12 cellular contexts compared by ENCODE assay signal in genomic region chr19:8352134-8352827, GRCh38. TPM values are rescaled to one million over a fixed set of nuclear protein-coding genes. Genes with fewer than 3 reads are reported as not detected.
DNase-seq lines count a peak whose midpoint lies in the region; ATAC-seq and TF ChIP-seq lines count a peak whose summit lies in the region.
"Had no signal": no experiment of that assay in that cellular context is flagged by ENCODE, and none has a peak within 500 bp of the region (broad histone marks: within the 10 kb centered on the region; RNA-seq: fewer than 3 reads in every experiment).

No MANE protein-coding gene starts in this region.

- CTCF ChIA-PET in activated CD4-positive, alpha-beta T cell treated with anti-CD3 and anti-CD28 coated beads for 36 hours (lab: Charles Lee) = interaction anchor here (0.6 to 3.8 kb wide), 10 partner anchors 9 to 229 kb away, joined by 3 to 37 read pairs (median 8); partner anchors contain the start of genes ANGPTL4 and KANK3

- no peaks in the 10 kb centered on the region for H3K27me3 ChIP-seq in Peyer's patch

- H3K4me1 ChIP-seq in Peyer's patch = peaks cover 0 to 9% (median 0%) of the 10 kb centered on the region in 4 donors

- H3K27ac ChIP-seq in Peyer's patch = no peak overlapping the region
- H3K27ac ChIP-seq: skin epidermis had no signal

- no peaks in the 10 kb centered on the region for H3K36me3 Mint-ChIP-seq in osteocyte (ENCODE audit: unreplicated experiment)
- H3K36me3 Mint-ChIP-seq in activated CD4-positive, alpha-beta T cell treated with anti-CD3 and anti-CD28 coated beads for 36 hours (ENCODE audit: low read depth) = no peaks in the 10 kb centered on the region
- H3K36me3 Mint-ChIP-seq: activated naive CD8-positive, alpha-beta T cell had no signal

- no peaks in the 10 kb centered on the region for H3K9me3 ChIP-seq in Peyer's patch

- H3K36me3 ChIP-seq in Peyer's patch = no peaks in the 10 kb centered on the region

- no peak for ATAC-seq in activated CD4-positive, alpha-beta T cell treated with anti-CD3 and anti-CD28 coated beads for 36 hours

- POLR2A ChIA-PET in activated CD4-positive, alpha-beta T cell treated with anti-CD3 and anti-CD28 coated beads for 36 hours (lab: Charles Lee) = interaction anchor here (0.6 kb wide), 1 partner anchor 429 kb away, joined by 6 read pairs; no protein-coding TSS in a partner anchor

- peak overlapping the region; percentile 56 for H3K4me3 Mint-ChIP-seq in osteocyte (ENCODE audit: unreplicated experiment)
- no peak overlapping the region for H3K4me3 Mint-ChIP-seq in activated CD4-positive, alpha-beta T cell treated with anti-CD3 and anti-CD28 coated beads for 36 hours
- H3K4me3 Mint-ChIP-seq: activated naive CD8-positive, alpha-beta T cell had no signal

- peak overlapping the region; percentile 8 for H3K4me3 ChIP-seq in epithelial cell of esophagus (ENCODE audit: low read length)
- H3K4me3 ChIP-seq in Peyer's patch = no peak overlapping the region
- H3K4me3 ChIP-seq: skin epidermis had no signal

- H3K9me3 Mint-ChIP-seq in osteocyte (ENCODE audit: unreplicated experiment) = peaks cover 4% of the 10 kb centered on the region
- H3K9me3 Mint-ChIP-seq in activated CD4-positive, alpha-beta T cell treated with anti-CD3 and anti-CD28 coated beads for 36 hours (ENCODE audit: low read depth) = no peaks in the 10 kb centered on the region

- H3K4me1 Mint-ChIP-seq in osteocyte (ENCODE audit: unreplicated experiment) = peaks cover 53% of the 10 kb centered on the region
- peaks cover 6% of the 10 kb centered on the region for H3K4me1 Mint-ChIP-seq in activated CD4-positive, alpha-beta T cell treated with anti-CD3 and anti-CD28 coated beads for 36 hours

- TF ChIP-seq POLR2A in Peyer's patch (IDR thresholded peaks at IDR 0.05) = no peak

- TF ChIP-seq CTCF in epithelial cell of esophagus (IDR thresholded peaks at IDR 0.05; ENCODE audit: insufficient read depth, low read depth, low read length, missing control alignments) (no peak), osteocyte (IDR thresholded peaks at IDR 0.05) (no peak), Peyer's patch (IDR thresholded peaks at IDR 0.05) (no peak)

- DNase-seq in CD1c-positive myeloid dendritic cell (ENCODE audit: extremely low spot score) = peak; percentile 36
- peak; percentile 16 for DNase-seq in NCI-H2171 (lab: John Stamatoyannopoulos, UW)
- DNase-seq in epithelial cell of esophagus (ENCODE audit: low read depth) = no peak
- DNase-seq in osteocyte (ENCODE audit: extremely low spot score, unreplicated experiment) = no peak
- DNase-seq in C1 segment of cervical spinal cord (lab: John Stamatoyannopoulos, UW) = no peak
- no peak for DNase-seq in Peyer's patch
- no peak for DNase-seq in NCI-H446 (lab: John Stamatoyannopoulos, UW)
- no peak for DNase-seq in activated CD4-positive, alpha-beta T cell treated with anti-CD3 and anti-CD28 coated beads for 36 hours
- DNase-seq: activated CD4-positive, CD25-positive, alpha-beta regulatory T cell treated with anti-CD3 and anti-CD28 coated beads, Interleukin-2, amount 50 U/mL, for 72 hours; NCI-H1417 treated with DMSO at 0.1 percent for 48 hours had no signal

- intact Hi-C loops in activated CD4-positive, alpha-beta T cell treated with anti-CD3 and anti-CD28 coated beads for 36 hours (cut with DNase I, micrococcal nuclease) = loop anchor here in 1 of 2 experiments (10.0 kb wide), 1 partner anchor 153 kb away; the partner anchor contains the start of gene PRAM1

- H3K27me3 Mint-ChIP-seq in osteocyte (ENCODE audit: unreplicated experiment) = no peaks in the 10 kb centered on the region
- peaks cover 16% of the 10 kb centered on the region for H3K27me3 Mint-ChIP-seq in activated CD4-positive, alpha-beta T cell treated with anti-CD3 and anti-CD28 coated beads for 36 hours

- H3K27ac Mint-ChIP-seq in osteocyte (ENCODE audit: unreplicated experiment) = peak overlapping the region; percentile 51
- no peak overlapping the region for H3K27ac Mint-ChIP-seq in activated CD4-positive, alpha-beta T cell treated with anti-CD3 and anti-CD28 coated beads for 36 hours
- H3K27ac Mint-ChIP-seq: activated naive CD8-positive, alpha-beta T cell had no signal

RNA-seq across cellular contexts. Expression of gene KANK3, which starts 9.2 kb away (rescaled TPM):
- total RNA-seq in osteocyte (0.30 TPM in 1 of 2 replicates, not detected in the other), Peyer's patch (10 to 100 TPM in 1 of 4 donors, 1 to 10 TPM in 3; 3.0 to 16.5 (median 7.8) TPM)
- total RNA-seq in activated CD4-positive, alpha-beta T cell treated with anti-CD3 and anti-CD28 coated beads for 36 hours = 1 to 10 TPM in 1 of 2 experiments, under 1 TPM in 1; 0.98 to 1.1 TPM

RNA-seq across cellular contexts. Expression of gene ANGPTL4, which starts 11.7 kb away (rescaled TPM):
- total RNA-seq in osteocyte (6.5 and 8.6 TPM in 2 replicates), Peyer's patch (10 to 100 TPM; 22.6 to 82.1 (median 29.9) TPM)
- total RNA-seq in activated CD4-positive, alpha-beta T cell treated with anti-CD3 and anti-CD28 coated beads for 36 hours = 1 to 10 TPM; 7.4 to 7.9 TPM

RNA-seq across cellular contexts. Expression of gene RPS28, which starts 31.0 kb away (rescaled TPM):
- total RNA-seq in osteocyte (1,524 and 1,597 TPM in 2 replicates), Peyer's patch (100 to 1,000 TPM; 306 to 519 (median 393) TPM)
- total RNA-seq in activated CD4-positive, alpha-beta T cell treated with anti-CD3 and anti-CD28 coated beads for 36 hours = 1,000 to 10,000 TPM; 1,994 to 2,316 TPM

RNA-seq across cellular contexts. Expression of gene NDUFA7, which starts 31.1 kb away (rescaled TPM):
- total RNA-seq in osteocyte (29.8 and 35.4 TPM in 2 replicates), Peyer's patch (10 to 100 TPM in 3 of 4 donors, not detected in 1; 24.6 to 43.4 (median 38.5) TPM)
- 100 to 1,000 TPM in 1 of 2 experiments, 10 to 100 TPM in 1; 90.9 to 112 TPM for total RNA-seq in activated CD4-positive, alpha-beta T cell treated with anti-CD3 and anti-CD28 coated beads for 36 hours

RNA-seq across cellular contexts. Expression of gene RAB11B, which starts 37.9 kb away (rescaled TPM):
- total RNA-seq in osteocyte = 126 and 130 TPM in 2 replicates
- total RNA-seq in Peyer's patch = 100 to 1,000 TPM in 3 of 4 donors, 10 to 100 TPM in 1; 76.2 to 181 (median 151) TPM
- total RNA-seq in activated CD4-positive, alpha-beta T cell treated with anti-CD3 and anti-CD28 coated beads for 36 hours = 10 to 100 TPM; 74.3 to 93.4 TPM

Comparison
In these comparisons a context has a peak if more than half of its experiments do, and no peak if none do; other contexts are left out.
1. DNase-seq: peak in CD1c-positive myeloid dendritic cell (single experiment) and NCI-H2171 (single experiment); none in epithelial cell of esophagus (single experiment), osteocyte (single experiment), C1 segment of cervical spinal cord (0 of 14), Peyer's patch (0 of 3), NCI-H446 (0 of 2) and activated CD4-positive, alpha-beta T cell treated with anti-CD3 and anti-CD28 coated beads for 36 hours (single experiment).